In genomic region chr4:156547439-156547838, GRCh38 we compare ENCODE assay signal across 14 cellular contexts.
DNase-seq lines count a peak whose midpoint lies in the region; ATAC-seq, FAIRE-seq and TF ChIP-seq lines count a peak whose summit lies in the region.
"Had no signal": no experiment of that assay in that cellular context is flagged by ENCODE, and none has a peak within 500 bp of the region (broad histone marks: within the 10 kb centered on the region; RNA-seq: fewer than 3 reads in every experiment).

No MANE protein-coding gene starts in this region.

- no peak overlapping the region for H3K4me3 ChIP-seq in A549
- no peak overlapping the region for H3K4me3 ChIP-seq in ascending aorta
- H3K4me3 ChIP-seq in effector memory CD4-positive, alpha-beta T cell (ENCODE audit: insufficient read depth, low read depth, low read length, poor library complexity, severe bottlenecking), result no peak overlapping the region
- no peak overlapping the region for H3K4me3 ChIP-seq in thyroid gland (replicated peaks in 1 of 3)
- H3K4me3 ChIP-seq: GM12878 had no signal

- H3K36me3 ChIP-seq in ascending aorta (no peaks in the 10 kb centered on the region), thyroid gland (no peaks in the 10 kb centered on the region)
- no peaks in the 10 kb centered on the region for H3K36me3 ChIP-seq in effector memory CD4-positive, alpha-beta T cell (ENCODE audit: control insufficient read depth, insufficient read depth, low read length)

- peaks cover 4% of the 10 kb centered on the region; the same call in 1 of the 3 replicates for H3K4me1 ChIP-seq in A549
- peaks cover 13 to 40% of the 10 kb centered on the region in 2 donors for H3K4me1 ChIP-seq in ascending aorta
- no peaks in the 10 kb centered on the region for H3K4me1 ChIP-seq in effector memory CD4-positive, alpha-beta T cell (ENCODE audit: control insufficient read depth, insufficient read depth, low read length, poor library complexity, severe bottlenecking)
- no peaks in the 10 kb centered on the region for H3K4me1 ChIP-seq in thyroid gland

- CTCF ChIA-PET in A549 (lab: Yijun Ruan, JAX), result no interaction called here

- DNase-seq in A549 (ENCODE audit: low read depth in 1 of 2, low spot score in 1 of 2) (peak in 1 of 2 experiments; percentile 18), HS-27A (ENCODE audit: low read depth) (peak; percentile 80), ascending aorta (ENCODE audit: low spot score in 2 of 2) (no peak), iris pigment epithelial cell (ENCODE audit: low read depth) (peak; percentile 97), thyroid gland (no peak), HuH-7 (ENCODE audit: low spot score) (no peak)
- no peak for DNase-seq in effector memory CD4-positive, alpha-beta T cell
- DNase-seq in stimulated activated effector memory CD8-positive, alpha-beta T cell treated with anti-CD3 and anti-CD28 coated beads, Interleukin-12 subunit alpha, Interleukin-12 subunit beta, amount 100 ng/mL, for 72 hours (ENCODE audit: low spot score in 2 of 2), result no peak
- DNase-seq: left colon; stimulated activated naive CD4-positive, alpha-beta T cell treated with Interleukin-2 at 50 U/mL for 16 hours had no signal

- no peak for TF ChIP-seq RAD21 in A549 (conservative IDR thresholded peaks at IDR 0.05 in 1 of 2, IDR thresholded peaks at IDR 0.05 in 1 of 2)

- ATAC-seq in A549, result peak in 1 of 2 experiments; percentile 40; a peak in 1 of 6 replicates
- ATAC-seq in stimulated activated effector memory CD8-positive, alpha-beta T cell treated with anti-CD3 and anti-CD28 coated beads, Interleukin-12 subunit alpha, Interleukin-12 subunit beta, amount 100 ng/mL, for 72 hours, result no peak
- ATAC-seq: GM12878, left colon had no signal

- H3K9me3 Mint-ChIP-seq in stimulated activated effector memory CD8-positive, alpha-beta T cell treated with anti-CD3 and anti-CD28 coated beads, Interleukin-12 subunit alpha, Interleukin-12 subunit beta, amount 100 ng/mL, for 72 hours, result peaks cover 26% of the 10 kb centered on the region
- H3K9me3 Mint-ChIP-seq: dendritic cell treated with granulocyte-macrophage colony-stimulating factor and Interleukin-4, amounts not matched to agents 40 ng/mL and 50 ng/mL, for 4 days; T-helper 1 cell treated with Interleukin-12 subunit alpha and Interleukin-12 subunit beta and Interleukin-4 antibody, amounts not matched to agents 30 μg/mL and 1 μg/mL, for 36 hours had no signal

- TF ChIP-seq POLR2A in A549 (IDR thresholded peaks at IDR 0.05; ENCODE audit: low read length) (no peak), thyroid gland (IDR thresholded peaks at IDR 0.05) (no peak)

- TF ChIP-seq EP300 in A549 (IDR thresholded peaks at IDR 0.05), result no peak

- H3K9me3 ChIP-seq in A549 (no peaks in the 10 kb centered on the region), ascending aorta (no peaks in the 10 kb centered on the region), thyroid gland (no peaks in the 10 kb centered on the region)
- H3K9me3 ChIP-seq in effector memory CD4-positive, alpha-beta T cell (ENCODE audit: control insufficient read depth, low read length), result no peaks in the 10 kb centered on the region

- H3K4me3 Mint-ChIP-seq in stimulated activated effector memory CD8-positive, alpha-beta T cell treated with anti-CD3 and anti-CD28 coated beads, Interleukin-12 subunit alpha, Interleukin-12 subunit beta, amount 100 ng/mL, for 72 hours, result no peak overlapping the region
- H3K4me3 Mint-ChIP-seq: B cell; dendritic cell treated with granulocyte-macrophage colony-stimulating factor and Interleukin-4, amounts not matched to agents 40 ng/mL and 50 ng/mL, for 4 days; T-helper 1 cell treated with Interleukin-12 subunit alpha and Interleukin-12 subunit beta and Interleukin-4 antibody, amounts not matched to agents 30 μg/mL and 1 μg/mL, for 36 hours had no signal

- no peak for TF ChIP-seq CTCF in A549 (IDR thresholded peaks at IDR 0.05)
- TF ChIP-seq CTCF in ascending aorta (IDR thresholded peaks at IDR 0.05), result no peak
- TF ChIP-seq CTCF in thyroid gland (IDR thresholded peaks at IDR 0.05), result no peak

- H3K27me3 ChIP-seq in ascending aorta, result no peaks in the 10 kb centered on the region
- H3K27me3 ChIP-seq in effector memory CD4-positive, alpha-beta T cell (replicated peaks; ENCODE audit: control insufficient read depth, insufficient read depth, low read length, poor library complexity, severe bottlenecking), result no peaks in the 10 kb centered on the region
- H3K27me3 ChIP-seq in thyroid gland, result no peaks in the 10 kb centered on the region

- H3K27ac Mint-ChIP-seq in stimulated activated effector memory CD8-positive, alpha-beta T cell treated with anti-CD3 and anti-CD28 coated beads, Interleukin-12 subunit alpha, Interleukin-12 subunit beta, amount 100 ng/mL, for 72 hours, result no peak overlapping the region
- H3K27ac Mint-ChIP-seq: B cell; dendritic cell treated with granulocyte-macrophage colony-stimulating factor and Interleukin-4, amounts not matched to agents 40 ng/mL and 50 ng/mL, for 4 days; T-helper 1 cell treated with Interleukin-12 subunit alpha and Interleukin-12 subunit beta and Interleukin-4 antibody, amounts not matched to agents 30 μg/mL and 1 μg/mL, for 36 hours had no signal

- WGBS in A549 (ENCODE audit: missing lambda C conversion rate), result 37% methylated on average over 2 of the region's 2 CpGs
- WGBS in thyroid gland, 2 donors, result 67 to 87% methylated on average over 2 of the region's 2 CpGs

- FAIRE-seq in A549 (lab: Jason Lieb, UNC), result no peak
- FAIRE-seq: GM12878 had no signal

- POLR2A ChIA-PET in A549 (lab: Yijun Ruan, JAX), result no interaction called here

- peak overlapping the region; percentile 26; the same call in 2 of the 3 replicates for H3K4me2 ChIP-seq in A549

- intact Hi-C loops in ascending aorta (cut with DNase I) (loop anchor here (5.0 kb wide), 1 partner anchor 70 kb away; no protein-coding TSS in a partner anchor), thyroid gland (cut with DNase I) (no loop called here)

- H3K27ac ChIP-seq in A549, result 0 out of 6 replicates have a peak overlapping the region, but pooled peaks of 1 of the 2 experiments have one; percentile 7
- peak overlapping the region; percentile 81 for H3K27ac ChIP-seq in ascending aorta
- no peak overlapping the region for H3K27ac ChIP-seq in effector memory CD4-positive, alpha-beta T cell (ENCODE audit: insufficient read depth, low read length, poor library complexity, severe bottlenecking)
- H3K27ac ChIP-seq in thyroid gland, result no peak overlapping the region

- H3K36me3 Mint-ChIP-seq in stimulated activated effector memory CD8-positive, alpha-beta T cell treated with anti-CD3 and anti-CD28 coated beads, Interleukin-12 subunit alpha, Interleukin-12 subunit beta, amount 100 ng/mL, for 72 hours, result no peaks in the 10 kb centered on the region

- no peaks in the 10 kb centered on the region for H3K4me1 Mint-ChIP-seq in stimulated activated effector memory CD8-positive, alpha-beta T cell treated with anti-CD3 and anti-CD28 coated beads, Interleukin-12 subunit alpha, Interleukin-12 subunit beta, amount 100 ng/mL, for 72 hours
- H3K4me1 Mint-ChIP-seq: B cell had no signal

TF ChIP-seq in A549, 52 proteins besides CTCF, POLR2A, EP300 and RAD21:
- TF ChIP-seq MAFK (IDR thresholded peaks at IDR 0.05; ENCODE audit: partially characterized antibody), result no peak
- TF ChIP-seq JUNB (IDR thresholded peaks at IDR 0.05), result peak; percentile 19; the same call in 1 of the 2 replicates
- no peak for TF ChIP-seq HEYL (CRISPR knock-in tag; IDR thresholded peaks at IDR 0.05)
- TF ChIP-seq HDAC2 (IDR thresholded peaks at IDR 0.05), result no peak
- no peak for TF ChIP-seq REST (IDR thresholded peaks at IDR 0.05)
- no peak for TF ChIP-seq BHLHE40 (IDR thresholded peaks at IDR 0.05; ENCODE audit: low read depth, low read length)
- TF ChIP-seq HOXB5 (CRISPR knock-in tag; IDR thresholded peaks at IDR 0.05), result no peak
- no peak for TF ChIP-seq SMC3 (IDR thresholded peaks at IDR 0.05)
- TF ChIP-seq ESRRA (IDR thresholded peaks at IDR 0.05; ENCODE audit: borderline replicate concordance, low read length), result no peak
- TF ChIP-seq FOSL2 (IDR thresholded peaks at IDR 0.05), result peak; percentile 36; the same call in 1 of the 2 replicates
- no peak for TF ChIP-seq FOSL2 (CRISPR knock-in tag; IDR thresholded peaks at IDR 0.05)
- no peak for TF ChIP-seq HOXA7 (CRISPR knock-in tag; IDR thresholded peaks at IDR 0.05)
- TF ChIP-seq FOXS1 (CRISPR knock-in tag; IDR thresholded peaks at IDR 0.05), result no peak
- TF ChIP-seq ZC3H11A (IDR thresholded peaks at IDR 0.05), result no peak

Comparison
In these comparisons a context has a peak if more than half of its experiments do, and no peak if none do; other contexts are left out.
1. DNase-seq: peak in HS-27A (single experiment) and iris pigment epithelial cell (single experiment); none in ascending aorta (0 of 2), effector memory CD4-positive, alpha-beta T cell (0 of 3), stimulated activated effector memory CD8-positive, alpha-beta T cell treated with anti-CD3 and anti-CD28 coated beads, Interleukin-12 subunit alpha, Interleukin-12 subunit beta, amount 100 ng/mL, for 72 hours (0 of 2), thyroid gland (0 of 2) and HuH-7 (single experiment).
2. H3K27ac ChIP-seq: peak in ascending aorta (2 of 2); none in effector memory CD4-positive, alpha-beta T cell (single experiment) and thyroid gland (0 of 3).